ENCODE assay signal across 16 cellular contexts in the genomic region with DNA sequence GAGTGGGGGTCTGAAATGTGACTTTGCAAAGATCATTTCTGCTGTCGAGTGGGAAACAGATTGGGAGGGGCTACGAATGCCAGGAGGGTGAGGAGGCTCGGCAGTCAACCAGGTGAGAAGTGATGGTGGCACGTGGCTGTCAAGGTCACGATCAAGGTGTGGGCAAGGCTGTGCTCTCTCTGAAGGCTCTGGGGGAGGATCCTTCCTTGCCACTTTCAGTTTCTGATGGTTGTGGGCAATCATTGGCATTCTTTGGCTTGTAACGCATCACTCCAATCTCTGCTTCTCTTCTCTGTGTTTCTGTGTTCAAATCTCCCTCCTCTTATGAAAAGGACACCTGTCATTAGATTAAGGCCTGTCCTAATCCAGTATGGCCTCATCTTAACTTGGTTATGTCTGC. TPM values are rescaled to one million over a fixed set of nuclear protein-coding genes. Genes with fewer than 3 reads are reported as not detected.
DNase-seq lines count a peak whose midpoint lies in the region; ATAC-seq and TF ChIP-seq lines count a peak whose summit lies in the region.
"Had no signal": no experiment of that assay in that cellular context is flagged by ENCODE, and none has a peak within 500 bp of the region (broad histone marks: within the 10 kb centered on the region; RNA-seq: fewer than 3 reads in every experiment).

No MANE protein-coding gene starts in this region.

- whole genome bisulfite sequencing in sigmoid colon, 2 donors, result 59 to 64% methylated on average over 6 of the region's 6 CpGs

- no peak for TF ChIP-seq POLR2A in sigmoid colon (IDR thresholded peaks at IDR 0.05)

- H3K4me1 ChIP-seq in sigmoid colon, result peaks cover 0 to 22% (median 12%) of the 10 kb centered on the region in 4 donors

- CTCF ChIA-PET in activated naive CD4-positive, alpha-beta T cell treated with anti-CD3 and anti-CD28 coated beads, Interleukin-2, amount 10 ng/mL, durations not matched to agents 7 days and 5 days (lab: Charles Lee), result interaction anchor here (1.4 to 1.5 kb wide), 2 partner anchors 169 to 203 kb away, joined by 6 to 9 read pairs; no protein-coding TSS in a partner anchor
- CTCF ChIA-PET in activated naive CD4-positive, alpha-beta T cell treated with anti-CD3 and anti-CD28 coated beads for 36 hours (lab: Charles Lee), result interaction anchor here (1.5 kb wide), 1 partner anchor 204 kb away, joined by 12 read pairs; no protein-coding TSS in a partner anchor

- ATAC-seq in left colon (peak; percentile 21), HG03571 (IDR thresholded peaks at IDR 0.05; ENCODE audit: unreplicated experiment) (no peak)
- ATAC-seq in activated T-helper 17 cell treated with anti-CD3 and anti-CD28 coated beads, Interleukin-2, amount 50 U/mL, for 72 hours (replicated peaks), result no peak
- ATAC-seq: CD8-positive, alpha-beta T cell had no signal

- H3K36me3 Mint-ChIP-seq in activated naive CD4-positive, alpha-beta T cell treated with anti-CD3 and anti-CD28 coated beads, Interleukin-2, amount 10 ng/mL, durations not matched to agents 7 days and 5 days, result peaks cover 28% of the 10 kb centered on the region
- H3K36me3 Mint-ChIP-seq in activated naive CD4-positive, alpha-beta T cell treated with anti-CD3 and anti-CD28 coated beads for 36 hours (ENCODE audit: low read depth), result no peaks in the 10 kb centered on the region
- H3K36me3 Mint-ChIP-seq in activated T-helper 17 cell treated with anti-CD3 and anti-CD28 coated beads, Interleukin-2, amount 50 U/mL, for 72 hours (ENCODE audit: low read depth), result no peaks in the 10 kb centered on the region
- H3K36me3 Mint-ChIP-seq: CD8-positive, alpha-beta T cell had no signal

- H3K4me1 Mint-ChIP-seq in activated naive CD4-positive, alpha-beta T cell treated with anti-CD3 and anti-CD28 coated beads, Interleukin-2, amount 10 ng/mL, durations not matched to agents 7 days and 5 days, result peaks cover 58% of the 10 kb centered on the region
- peaks cover 26% of the 10 kb centered on the region for H3K4me1 Mint-ChIP-seq in activated naive CD4-positive, alpha-beta T cell treated with anti-CD3 and anti-CD28 coated beads for 36 hours (ENCODE audit: low read depth)
- H3K4me1 Mint-ChIP-seq in activated T-helper 17 cell treated with anti-CD3 and anti-CD28 coated beads, Interleukin-2, amount 50 U/mL, for 72 hours, result peaks cover 16% of the 10 kb centered on the region
- H3K4me1 Mint-ChIP-seq: H9 had no signal

- DNase-seq in activated naive CD4-positive, alpha-beta T cell treated with anti-CD3 and anti-CD28 coated beads, Interleukin-2, amount 10 ng/mL, durations not matched to agents 7 days and 5 days, result no peak
- DNase-seq in activated naive CD4-positive, alpha-beta T cell treated with anti-CD3 and anti-CD28 coated beads for 36 hours, result no peak
- peak; percentile 78 for DNase-seq in RPMI8226
- no peak for DNase-seq in left colon
- no peak for DNase-seq in sigmoid colon
- DNase-seq: Calu3; CD8-positive, alpha-beta T cell; DMS79 treated with DMSO at 0.1 percent for 48 hours; GF-D8; GOT3; H9 had no signal

- H3K27ac Mint-ChIP-seq in activated naive CD4-positive, alpha-beta T cell treated with anti-CD3 and anti-CD28 coated beads, Interleukin-2, amount 10 ng/mL, durations not matched to agents 7 days and 5 days, result peak overlapping the region; percentile 1
- H3K27ac Mint-ChIP-seq in activated naive CD4-positive, alpha-beta T cell treated with anti-CD3 and anti-CD28 coated beads for 36 hours, result no peak overlapping the region
- no peak overlapping the region for H3K27ac Mint-ChIP-seq in activated T-helper 17 cell treated with anti-CD3 and anti-CD28 coated beads, Interleukin-2, amount 50 U/mL, for 72 hours
- H3K27ac Mint-ChIP-seq: B cell; CD8-positive, alpha-beta T cell; H9 had no signal

- no peak overlapping the region for H3K4me3 Mint-ChIP-seq in activated naive CD4-positive, alpha-beta T cell treated with anti-CD3 and anti-CD28 coated beads, Interleukin-2, amount 10 ng/mL, durations not matched to agents 7 days and 5 days
- no peak overlapping the region for H3K4me3 Mint-ChIP-seq in activated naive CD4-positive, alpha-beta T cell treated with anti-CD3 and anti-CD28 coated beads for 36 hours
- no peak overlapping the region for H3K4me3 Mint-ChIP-seq in activated T-helper 17 cell treated with anti-CD3 and anti-CD28 coated beads, Interleukin-2, amount 50 U/mL, for 72 hours
- H3K4me3 Mint-ChIP-seq: B cell; CD8-positive, alpha-beta T cell; H9 had no signal

- intact Hi-C loops in activated naive CD4-positive, alpha-beta T cell treated with anti-CD3 and anti-CD28 coated beads for 36 hours (cut with micrococcal nuclease), result no loop called here
- intact Hi-C loops in left colon (cut with DNase I, micrococcal nuclease), result loop anchor here (5.0 to 10.0 kb wide), 3 partner anchors 168 to 208 kb away; no protein-coding TSS in a partner anchor
- intact Hi-C loops in sigmoid colon (cut with DNase I), result no loop called here

- TF ChIP-seq EP300 in sigmoid colon (IDR thresholded peaks at IDR 0.05), result no peak

- no peak overlapping the region for H3K4me3 ChIP-seq in sigmoid colon
- H3K4me3 ChIP-seq: BLaER1 treated with 17β-estradiol and CSF1 and Interleukin-3, amounts not matched to agents 10 nM and 100 nM had no signal

- H3K36me3 ChIP-seq in sigmoid colon, result no peaks in the 10 kb centered on the region

- H3K27ac ChIP-seq in sigmoid colon, result no peak overlapping the region
- H3K27ac ChIP-seq: BLaER1 treated with 17β-estradiol and CSF1 and Interleukin-3, amounts not matched to agents 10 nM and 100 nM; HL-60 had no signal

- H3K27me3 Mint-ChIP-seq in activated naive CD4-positive, alpha-beta T cell treated with anti-CD3 and anti-CD28 coated beads, Interleukin-2, amount 10 ng/mL, durations not matched to agents 7 days and 5 days, result peaks cover 22% of the 10 kb centered on the region
- no peaks in the 10 kb centered on the region for H3K27me3 Mint-ChIP-seq in activated naive CD4-positive, alpha-beta T cell treated with anti-CD3 and anti-CD28 coated beads for 36 hours (ENCODE audit: low read depth)
- no peaks in the 10 kb centered on the region for H3K27me3 Mint-ChIP-seq in activated T-helper 17 cell treated with anti-CD3 and anti-CD28 coated beads, Interleukin-2, amount 50 U/mL, for 72 hours

- H3K9me3 ChIP-seq in sigmoid colon, result peaks cover 0 to 8% (median 1%) of the 10 kb centered on the region in 4 donors

- peaks cover 45% of the 10 kb centered on the region for H3K9me3 Mint-ChIP-seq in activated naive CD4-positive, alpha-beta T cell treated with anti-CD3 and anti-CD28 coated beads, Interleukin-2, amount 10 ng/mL, durations not matched to agents 7 days and 5 days
- H3K9me3 Mint-ChIP-seq in activated naive CD4-positive, alpha-beta T cell treated with anti-CD3 and anti-CD28 coated beads for 36 hours, result peaks cover 13% of the 10 kb centered on the region
- peaks cover 5% of the 10 kb centered on the region for H3K9me3 Mint-ChIP-seq in activated T-helper 17 cell treated with anti-CD3 and anti-CD28 coated beads, Interleukin-2, amount 50 U/mL, for 72 hours

- TF ChIP-seq CTCF in sigmoid colon (IDR thresholded peaks at IDR 0.05), result no peak

- H3K27me3 ChIP-seq in sigmoid colon, result no peaks in the 10 kb centered on the region
- H3K27me3 ChIP-seq: BLaER1 treated with 17β-estradiol and CSF1 and Interleukin-3, amounts not matched to agents 10 nM and 100 nM had no signal

RNA-seq across cellular contexts. Expression of a gene that starts 6.1 kb away (rescaled TPM):
- 1 to 10 TPM; 4.8 to 5.0 TPM for total RNA-seq in activated naive CD4-positive, alpha-beta T cell treated with anti-CD3 and anti-CD28 coated beads for 36 hours
- 10 to 100 TPM; 30.3 to 56.4 TPM for total RNA-seq in left colon
- 10 to 100 TPM in 1 of 2 donors, 1 to 10 TPM in 1; 8.1 to 14.4 TPM for total RNA-seq in activated T-helper 17 cell treated with anti-CD3 and anti-CD28 coated beads, Interleukin-2, amount 50 U/mL, for 72 hours
- total RNA-seq in sigmoid colon, result 10 to 100 TPM; 17.4 to 34.3 (median 24.1) TPM
- 10 to 100 TPM; 25.7 to 31.2 (median 26.4) TPM for polyA plus RNA-seq in sigmoid colon

RNA-seq across cellular contexts. Expression of a gene that starts 52.0 kb away (rescaled TPM):
- total RNA-seq in activated naive CD4-positive, alpha-beta T cell treated with anti-CD3 and anti-CD28 coated beads for 36 hours, result 1 to 10 TPM; 7.8 to 8.3 TPM
- total RNA-seq in left colon (10 to 100 TPM; 33.4 to 34.9 TPM), sigmoid colon (10 to 100 TPM; 21.6 to 34.3 (median 25.0) TPM)
- 10 to 100 TPM in 1 of 2 donors, 1 to 10 TPM in 1; 9.3 to 12.8 TPM for total RNA-seq in activated T-helper 17 cell treated with anti-CD3 and anti-CD28 coated beads, Interleukin-2, amount 50 U/mL, for 72 hours
- 10 to 100 TPM in 1 of 3 donors, 1 to 10 TPM in 2; 2.8 to 25.9 (median 3.0) TPM for polyA plus RNA-seq in sigmoid colon

Comparison
In these comparisons a context has a peak if more than half of its experiments do, and no peak if none do; other contexts are left out.
1. intact Hi-C loops: an anchor here in left colon (5.0 to 10.0 kb wide); none called in activated naive CD4-positive, alpha-beta T cell treated with anti-CD3 and anti-CD28 coated beads for 36 hours and sigmoid colon.